14 cellular contexts compared by ENCODE assay signal in genomic region chr17:63440770-63441335, GRCh38. TPM values are rescaled to one million over a fixed set of nuclear protein-coding genes. Genes with fewer than 3 reads are reported as not detected.
DNase-seq lines count a peak whose midpoint lies in the region; ATAC-seq and TF ChIP-seq lines count a peak whose summit lies in the region.
"Had no signal": no experiment of that assay in that cellular context is flagged by ENCODE, and none has a peak within 500 bp of the region (broad histone marks: within the 10 kb centered on the region; RNA-seq: fewer than 3 reads in every experiment).

No MANE protein-coding gene starts in this region.

- DNase-seq in right cardiac atrium: no peak
- no peak for DNase-seq in left ventricle myocardium superior
- no peak for DNase-seq in activated naive CD8-positive, alpha-beta T cell treated with anti-CD3 and anti-CD28 coated beads, Interleukin-2, amount 50 U/mL, for 24 hours
- DNase-seq in natural killer cell: no peak
- DNase-seq in vagina (ENCODE audit: extremely low spot score in 2 of 2): no peak
- DNase-seq in GM13976 (ENCODE audit: low spot score): no peak
- no peak for DNase-seq in H4 (ENCODE audit: low spot score)
- DNase-seq in germinal center (ENCODE audit: low spot score): no peak
- DNase-seq: activated T-cell treated with anti-CD3 and anti-CD28 coated beads, Interleukin-2, amount 50 U/mL, for 24 hours; MG63; NCI-H2107; WERI-Rb-1 had no signal

- no peaks in the 10 kb centered on the region for H3K9me3 Mint-ChIP-seq in activated naive CD8-positive, alpha-beta T cell treated with anti-CD3 and anti-CD28 coated beads, Interleukin-2, amount 50 U/mL, for 24 hours
- no peaks in the 10 kb centered on the region for H3K9me3 Mint-ChIP-seq in natural killer cell
- H3K9me3 Mint-ChIP-seq: activated T-cell treated with anti-CD3 and anti-CD28 coated beads, Interleukin-2, amount 50 U/mL, for 24 hours had no signal

- H3K36me3 Mint-ChIP-seq in activated naive CD8-positive, alpha-beta T cell treated with anti-CD3 and anti-CD28 coated beads, Interleukin-2, amount 50 U/mL, for 24 hours (ENCODE audit: low read depth): no peaks in the 10 kb centered on the region
- H3K36me3 Mint-ChIP-seq in natural killer cell: no peaks in the 10 kb centered on the region

- H3K27me3 ChIP-seq in right cardiac atrium (ENCODE audit: control insufficient read depth, insufficient read depth) (no peaks in the 10 kb centered on the region), vagina (no peaks in the 10 kb centered on the region)
- H3K27me3 ChIP-seq: MG63 had no signal

- no peak overlapping the region for H3K4me3 Mint-ChIP-seq in activated naive CD8-positive, alpha-beta T cell treated with anti-CD3 and anti-CD28 coated beads, Interleukin-2, amount 50 U/mL, for 24 hours
- peak overlapping the region; percentile 72 for H3K4me3 Mint-ChIP-seq in natural killer cell
- H3K4me3 Mint-ChIP-seq: activated T-cell treated with anti-CD3 and anti-CD28 coated beads, Interleukin-2, amount 50 U/mL, for 24 hours had no signal

- H3K4me1 Mint-ChIP-seq in activated naive CD8-positive, alpha-beta T cell treated with anti-CD3 and anti-CD28 coated beads, Interleukin-2, amount 50 U/mL, for 24 hours: peaks cover 24% of the 10 kb centered on the region
- peaks cover 19 to 47% of the 10 kb centered on the region in 2 donors for H3K4me1 Mint-ChIP-seq in natural killer cell

- H3K36me3 ChIP-seq in vagina: no peaks in the 10 kb centered on the region
- H3K36me3 ChIP-seq: BLaER1, WERI-Rb-1 had no signal

- peak overlapping the region; percentile 80 for H3K27ac Mint-ChIP-seq in activated naive CD8-positive, alpha-beta T cell treated with anti-CD3 and anti-CD28 coated beads, Interleukin-2, amount 50 U/mL, for 24 hours
- H3K27ac Mint-ChIP-seq in natural killer cell: peak overlapping the region; percentile 88 to 95
- H3K27ac Mint-ChIP-seq: progenitor cell of endocrine pancreas had no signal

- peaks cover 6% of the 10 kb centered on the region for H3K27me3 Mint-ChIP-seq in activated naive CD8-positive, alpha-beta T cell treated with anti-CD3 and anti-CD28 coated beads, Interleukin-2, amount 50 U/mL, for 24 hours
- H3K27me3 Mint-ChIP-seq in natural killer cell (ENCODE audit: low read depth in 2 of 2): peaks cover 0 to 3% of the 10 kb centered on the region in 2 donors
- H3K27me3 Mint-ChIP-seq: progenitor cell of endocrine pancreas had no signal

- peaks cover 9% of the 10 kb centered on the region for H3K4me1 ChIP-seq in right cardiac atrium (ENCODE audit: control insufficient read depth, insufficient read depth, low read length)
- H3K4me1 ChIP-seq in vagina: peaks cover 58% of the 10 kb centered on the region

- ATAC-seq in right cardiac atrium: no peak
- no peak for ATAC-seq in left ventricle myocardium superior
- no peak for ATAC-seq in activated naive CD8-positive, alpha-beta T cell treated with anti-CD3 and anti-CD28 coated beads, Interleukin-2, amount 50 U/mL, for 24 hours
- ATAC-seq in natural killer cell: no peak

- TF ChIP-seq POLR2A in vagina (IDR thresholded peaks at IDR 0.05): no peak

- intact Hi-C loops in right cardiac atrium (cut with DNase I) (loop anchor here in 1 of 4 donors (5.0 kb wide), 1 partner anchor 36 kb away; the partner anchor contains the start of gene ACE), left ventricle myocardium superior (cut with micrococcal nuclease) (no loop called here), natural killer cell (cut with micrococcal nuclease) (no loop called here), vagina (cut with DNase I) (loop anchor here (10.0 kb wide), 1 partner anchor 104 kb away; no protein-coding TSS in a partner anchor)

- in situ Hi-C loops in GM13976 (cut with MboI; ENCODE audit: low sequenced_read_pairs, unreplicated experiment): loop anchor here (25.0 kb wide), 1 partner anchor 371 kb away; no protein-coding TSS in a partner anchor

- WGBS in right cardiac atrium: 72% methylated on average over 16 of the region's 16 CpGs

- TF ChIP-seq CTCF in natural killer cell (IDR thresholded peaks at IDR 0.05) (no peak), vagina (IDR thresholded peaks at IDR 0.05) (no peak), GM13976 (IDR thresholded peaks at IDR 0.05; ENCODE audit: borderline replicate concordance, control extremely low read depth, extremely low read depth, insufficient read depth, missing control alignments) (no peak)

- H3K4me3 ChIP-seq in right cardiac atrium (ENCODE audit: low read length) (no peak overlapping the region), vagina (no peak overlapping the region)
- H3K4me3 ChIP-seq: BLaER1, MG63 had no signal

- H3K9me3 ChIP-seq in right cardiac atrium (ENCODE audit: control insufficient read depth, low read length) (no peaks in the 10 kb centered on the region), vagina (no peaks in the 10 kb centered on the region)
- H3K9me3 ChIP-seq: BLaER1, MG63 had no signal

- H3K27ac ChIP-seq in right cardiac atrium (ENCODE audit: low read length) (peak overlapping the region; percentile 78), vagina (peak overlapping the region; percentile 48)
- H3K27ac ChIP-seq: BLaER1, WERI-Rb-1 had no signal

RNA-seq across cellular contexts. Expression of gene CYB561, which starts 5.3 kb away (rescaled TPM):
- total RNA-seq in right cardiac atrium: 10 to 100 TPM; 19.2 to 26.5 (median 24.0) TPM
- 20.2 TPM for polyA plus RNA-seq in right cardiac atrium
- total RNA-seq in left ventricle myocardium superior: 14.7 TPM
- total RNA-seq in natural killer cell: 10 to 100 TPM; 16.3 to 19.3 (median 19.2) TPM
- total RNA-seq in vagina: 46.2 TPM
- 29.1 and 30.9 TPM in 2 replicates for total RNA-seq in H4 (2014; rRNA removed; shearing (Covaris generic))

RNA-seq across cellular contexts. Expression of gene ACE, which starts 36.0 kb away (rescaled TPM):
- total RNA-seq in right cardiac atrium: 10 to 100 TPM in 1 of 4 donors, 1 to 10 TPM in 3; 4.0 to 10.1 (median 6.7) TPM
- 5.1 TPM for polyA plus RNA-seq in right cardiac atrium
- 5.6 TPM for total RNA-seq in left ventricle myocardium superior
- 1 to 10 TPM in 2 of 3 donors, under 1 TPM in 1; 0.86 to 1.2 (median 1.0) TPM for total RNA-seq in natural killer cell
- 9.6 TPM for total RNA-seq in vagina
- not detected in 2 replicates for total RNA-seq in H4 (2014; rRNA removed; shearing (Covaris generic))
